Comparison of ENCODE assay signal across 2 cellular contexts in the genomic region with DNA sequence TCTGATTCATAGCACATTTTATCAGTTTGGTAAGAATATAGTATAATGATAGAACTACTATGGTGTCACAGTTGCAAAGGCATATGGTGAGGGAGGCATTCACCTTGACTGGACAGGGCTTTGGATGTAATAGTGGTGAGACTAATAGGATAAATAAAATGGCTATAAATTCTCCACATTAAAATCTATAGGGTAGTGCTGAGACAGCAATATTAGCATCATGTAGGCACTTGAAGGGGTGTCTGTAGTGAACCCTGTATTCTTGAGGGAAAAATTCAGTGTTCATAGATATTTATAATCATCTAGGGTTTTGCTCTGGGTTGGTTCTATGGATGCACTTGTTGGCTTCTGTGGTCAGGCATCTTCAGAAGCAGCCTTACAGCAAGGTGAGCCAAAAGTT.
TF ChIP-seq lines count a peak whose summit lies in the region.

No MANE protein-coding gene starts in this region.

TF ChIP-seq in HepG2, 621 proteins besides CTCF, POLR2A, EP300 and RAD21 (continues in another document):
- TF ChIP-seq, protein P1, sequence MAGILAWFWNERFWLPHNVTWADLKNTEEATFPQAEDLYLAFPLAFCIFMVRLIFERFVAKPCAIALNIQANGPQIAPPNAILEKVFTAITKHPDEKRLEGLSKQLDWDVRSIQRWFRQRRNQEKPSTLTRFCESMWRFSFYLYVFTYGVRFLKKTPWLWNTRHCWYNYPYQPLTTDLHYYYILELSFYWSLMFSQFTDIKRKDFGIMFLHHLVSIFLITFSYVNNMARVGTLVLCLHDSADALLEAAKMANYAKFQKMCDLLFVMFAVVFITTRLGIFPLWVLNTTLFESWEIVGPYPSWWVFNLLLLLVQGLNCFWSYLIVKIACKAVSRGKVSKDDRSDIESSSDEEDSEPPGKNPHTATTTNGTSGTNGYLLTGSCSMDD (CRISPR knock-in tag; IDR thresholded peaks at IDR 0.05): no peak
- TF ChIP-seq ZBTB42 (CRISPR knock-in tag; IDR thresholded peaks at IDR 0.05) (no peak), MAFK (conservative IDR thresholded peaks at IDR 0.05 in 1 of 2, IDR thresholded peaks at IDR 0.05 in 1 of 2; ENCODE audit: low read length in 2 of 2) (peak; percentile 50 to 66), MAFF (IDR thresholded peaks at IDR 0.05; ENCODE audit: low read depth, low read length) (peak; percentile 56), KDM5B (CRISPR knock-in tag; IDR thresholded peaks at IDR 0.05; ENCODE audit: borderline replicate concordance) (no peak), CBX5 (CRISPR knock-in tag; IDR thresholded peaks at IDR 0.05; ENCODE audit: borderline replicate concordance) (no peak), RFXANK (CRISPR knock-in tag; IDR thresholded peaks at IDR 0.05) (no peak), ADNP (CRISPR knock-in tag; IDR thresholded peaks at IDR 0.05) (no peak), PAF1 (CRISPR knock-in tag; IDR thresholded peaks at IDR 0.05) (no peak), ZNF563 (CRISPR knock-in tag; IDR thresholded peaks at IDR 0.05) (no peak), ZFP90 (CRISPR knock-in tag; IDR thresholded peaks at IDR 0.05; ENCODE audit: borderline replicate concordance) (no peak), ZNF577 (CRISPR knock-in tag; IDR thresholded peaks at IDR 0.05; ENCODE audit: borderline replicate concordance, low read depth) (no peak), RFX1 (IDR thresholded peaks at IDR 0.05) (no peak), ZZZ3 (CRISPR knock-in tag; IDR thresholded peaks at IDR 0.05; ENCODE audit: borderline replicate concordance) (no peak)
- TF ChIP-seq, protein P2, sequence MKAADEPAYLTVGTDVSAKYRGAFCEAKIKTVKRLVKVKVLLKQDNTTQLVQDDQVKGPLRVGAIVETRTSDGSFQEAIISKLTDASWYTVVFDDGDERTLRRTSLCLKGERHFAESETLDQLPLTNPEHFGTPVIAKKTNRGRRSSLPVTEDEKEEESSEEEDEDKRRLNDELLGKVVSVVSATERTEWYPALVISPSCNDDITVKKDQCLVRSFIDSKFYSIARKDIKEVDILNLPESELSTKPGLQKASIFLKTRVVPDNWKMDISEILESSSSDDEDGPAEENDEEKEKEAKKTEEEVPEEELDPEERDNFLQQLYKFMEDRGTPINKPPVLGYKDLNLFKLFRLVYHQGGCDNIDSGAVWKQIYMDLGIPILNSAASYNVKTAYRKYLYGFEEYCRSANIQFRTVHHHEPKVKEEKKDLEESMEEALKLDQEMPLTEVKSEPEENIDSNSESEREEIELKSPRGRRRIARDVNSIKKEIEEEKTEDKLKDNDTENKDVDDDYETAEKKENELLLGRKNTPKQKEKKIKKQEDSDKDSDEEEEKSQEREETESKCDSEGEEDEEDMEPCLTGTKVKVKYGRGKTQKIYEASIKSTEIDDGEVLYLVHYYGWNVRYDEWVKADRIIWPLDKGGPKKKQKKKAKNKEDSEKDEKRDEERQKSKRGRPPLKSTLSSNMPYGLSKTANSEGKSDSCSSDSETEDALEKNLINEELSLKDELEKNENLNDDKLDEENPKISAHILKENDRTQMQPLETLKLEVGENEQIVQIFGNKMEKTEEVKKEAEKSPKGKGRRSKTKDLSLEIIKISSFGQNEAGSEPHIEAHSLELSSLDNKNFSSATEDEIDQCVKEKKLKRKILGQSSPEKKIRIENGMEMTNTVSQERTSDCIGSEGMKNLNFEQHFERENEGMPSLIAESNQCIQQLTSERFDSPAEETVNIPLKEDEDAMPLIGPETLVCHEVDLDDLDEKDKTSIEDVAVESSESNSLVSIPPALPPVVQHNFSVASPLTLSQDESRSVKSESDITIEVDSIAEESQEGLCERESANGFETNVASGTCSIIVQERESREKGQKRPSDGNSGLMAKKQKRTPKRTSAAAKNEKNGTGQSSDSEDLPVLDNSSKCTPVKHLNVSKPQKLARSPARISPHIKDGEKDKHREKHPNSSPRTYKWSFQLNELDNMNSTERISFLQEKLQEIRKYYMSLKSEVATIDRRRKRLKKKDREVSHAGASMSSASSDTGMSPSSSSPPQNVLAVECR (CRISPR knock-in tag; IDR thresholded peaks at IDR 0.05; ENCODE audit: borderline replicate concordance): no peak
- TF ChIP-seq, protein P3, sequence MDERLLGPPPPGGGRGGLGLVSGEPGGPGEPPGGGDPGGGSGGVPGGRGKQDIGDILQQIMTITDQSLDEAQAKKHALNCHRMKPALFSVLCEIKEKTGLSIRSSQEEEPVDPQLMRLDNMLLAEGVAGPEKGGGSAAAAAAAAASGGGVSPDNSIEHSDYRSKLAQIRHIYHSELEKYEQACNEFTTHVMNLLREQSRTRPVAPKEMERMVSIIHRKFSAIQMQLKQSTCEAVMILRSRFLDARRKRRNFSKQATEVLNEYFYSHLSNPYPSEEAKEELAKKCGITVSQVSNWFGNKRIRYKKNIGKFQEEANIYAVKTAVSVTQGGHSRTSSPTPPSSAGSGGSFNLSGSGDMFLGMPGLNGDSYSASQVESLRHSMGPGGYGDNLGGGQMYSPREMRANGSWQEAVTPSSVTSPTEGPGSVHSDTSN (CRISPR knock-in tag; IDR thresholded peaks at IDR 0.05): no peak

TF ChIP-seq in IMR-90, 13 proteins besides CTCF, POLR2A, EP300 and RAD21:
- TF ChIP-seq SMC3 (IDR thresholded peaks at IDR 0.05; ENCODE audit: low read depth, low read length): no peak
- TF ChIP-seq MAFK (IDR thresholded peaks at IDR 0.05; ENCODE audit: low read depth, low read length): peak; percentile 51
